In genomic region chr3:120773932-120774331, GRCh38 we compare ENCODE assay signal across 9 cellular contexts. TPM values are rescaled to one million over a fixed set of nuclear protein-coding genes. Genes with fewer than 3 reads are reported as not detected.
DNase-seq lines count a peak whose midpoint lies in the region; ATAC-seq, FAIRE-seq and TF ChIP-seq lines count a peak whose summit lies in the region.
"Had no signal": no experiment of that assay in that cellular context is flagged by ENCODE, and none has a peak within 500 bp of the region (broad histone marks: within the 10 kb centered on the region; RNA-seq: fewer than 3 reads in every experiment).

No MANE protein-coding gene starts in this region.

- ATAC-seq in GM21515 (IDR thresholded peaks at IDR 0.05; ENCODE audit: unreplicated experiment) (peak; percentile 61), HG03196 (IDR thresholded peaks at IDR 0.05; ENCODE audit: unreplicated experiment) (peak; percentile 64), HG03571 (IDR thresholded peaks at IDR 0.05; ENCODE audit: unreplicated experiment) (no peak)

- FAIRE-seq in GM12892 (lab: Jason Lieb, UNC), result peak; percentile 9

- in situ Hi-C loops in astrocyte of the spinal cord (cut with HindIII; ENCODE audit: low sequenced_read_pairs), result no loop called here

- DNase-seq in GM12892 (ENCODE audit: insufficient read length), result no peak
- peak; percentile 63 for DNase-seq in astrocyte of the spinal cord (ENCODE audit: low read depth, low spot score)
- DNase-seq in HuH-7 (ENCODE audit: low spot score), result no peak
- DNase-seq in NCI-H345 (lab: John Stamatoyannopoulos, UW), result no peak
- no peak for DNase-seq in DMS153 (lab: John Stamatoyannopoulos, UW)
- DNase-seq: CD4-positive, alpha-beta memory T cell had no signal

- no peak overlapping the region for H3K4me3 ChIP-seq in astrocyte of the spinal cord (ENCODE audit: low read depth, low read length)

- TF ChIP-seq CTCF in astrocyte of the spinal cord (IDR thresholded peaks at IDR 0.05; ENCODE audit: low read depth, low read length), result no peak

- TF ChIP-seq POLR2A in GM12892 (IDR thresholded peaks at IDR 0.05; ENCODE audit: low read depth, low read length), result no peak

RNA-seq across cellular contexts. Expression of gene GTF2E1, which starts 31.4 kb away (rescaled TPM):
- 11.4 TPM for polyA plus RNA-seq in GM12892 (2012; ENCODE audit: missing spikeins)

RNA-seq across cellular contexts. Expression of gene RABL3, which starts 31.6 kb away (rescaled TPM):
- polyA plus RNA-seq in GM12892 (2012; ENCODE audit: missing spikeins), result 23.8 TPM
